9 cellular contexts compared by ENCODE assay signal in genomic region chr1:5770981-5771765, GRCh38.
DNase-seq lines count a peak whose midpoint lies in the region; ATAC-seq, FAIRE-seq and TF ChIP-seq lines count a peak whose summit lies in the region.
"Had no signal": no experiment of that assay in that cellular context is flagged by ENCODE, and none has a peak within 500 bp of the region (broad histone marks: within the 10 kb centered on the region; RNA-seq: fewer than 3 reads in every experiment).

No MANE protein-coding gene starts in this region.

- H3K27ac Mint-ChIP-seq in activated T-helper 2 cell treated with anti-CD3 and anti-CD28 coated beads, Interferon-gamma antibody, Interleukin-2, Interleukin-4, amounts not matched to agents 10 μg/mL and 5 μg/mL and 100 μg/mL, durations not matched to agents 14 hours and 24 hours and 36 hours, result no peak overlapping the region

- H3K27me3 ChIP-seq in esophagus muscularis mucosa, result peaks cover 0 to 72% (median 0%) of the 10 kb centered on the region in 4 donors

- FAIRE-seq in HTR-8/SVneo (lab: Jason Lieb, UNC), result no peak

- intact Hi-C loops in esophagus muscularis mucosa (cut with DNase I), result no loop called here
- intact Hi-C loops in sciatic nerve (cut with DNase I), result no loop called here
- intact Hi-C loops in activated T-helper 2 cell treated with anti-CD3 and anti-CD28 coated beads, Interferon-gamma antibody, Interleukin-2, Interleukin-4, amounts not matched to agents 10 μg/mL and 5 μg/mL and 100 μg/mL, durations not matched to agents 14 hours and 24 hours and 36 hours (cut with micrococcal nuclease), result no loop called here
- intact Hi-C loops in mucosa of descending colon (cut with DNase I, micrococcal nuclease), result no loop called here

- H3K4me3 ChIP-seq in esophagus muscularis mucosa (peak overlapping the region in 3 of 4 donors; percentile 5 to 25 (median 11)), mucosa of descending colon (no peak overlapping the region)

- WGBS in esophagus muscularis mucosa, result 20% methylated on average over 18 of the region's 23 CpGs

- H3K36me3 Mint-ChIP-seq in activated T-helper 2 cell treated with anti-CD3 and anti-CD28 coated beads, Interferon-gamma antibody, Interleukin-2, Interleukin-4, amounts not matched to agents 10 μg/mL and 5 μg/mL and 100 μg/mL, durations not matched to agents 14 hours and 24 hours and 36 hours (ENCODE audit: low read depth), result no peaks in the 10 kb centered on the region

- TF ChIP-seq EP300 in esophagus muscularis mucosa (IDR thresholded peaks at IDR 0.05), result no peak

- DNase-seq in HTR-8/SVneo (ENCODE audit: insufficient read length, low spot score) (peak; percentile 10), NOMO-1 treated with dmso at 0.1 percent for 144 hours (lab: John Stamatoyannopoulos, UW; ENCODE audit: unreplicated experiment) (peak; percentile 63), esophagus muscularis mucosa (ENCODE audit: extremely low spot score) (no peak), sciatic nerve (ENCODE audit: low spot score) (no peak), mucosa of descending colon (no peak), DMS114 treated with DMSO at 0.1 percent for 48 hours (lab: John Stamatoyannopoulos, UW; ENCODE audit: unreplicated experiment) (no peak)
- no peak for DNase-seq in activated T-helper 2 cell treated with anti-CD3 and anti-CD28 coated beads, Interferon-gamma antibody, Interleukin-2, Interleukin-4, amounts not matched to agents 10 μg/mL and 5 μg/mL and 100 μg/mL, durations not matched to agents 14 hours and 24 hours and 36 hours (ENCODE audit: low spot score)
- DNase-seq: gastrocnemius medialis, NCI-H446 treated with DMSO at 0.1 percent for 48 hours had no signal

- H3K9me3 Mint-ChIP-seq in activated T-helper 2 cell treated with anti-CD3 and anti-CD28 coated beads, Interferon-gamma antibody, Interleukin-2, Interleukin-4, amounts not matched to agents 10 μg/mL and 5 μg/mL and 100 μg/mL, durations not matched to agents 14 hours and 24 hours and 36 hours, result no peaks in the 10 kb centered on the region

- ATAC-seq in sciatic nerve (peak; percentile 60), mucosa of descending colon (no peak)
- ATAC-seq: gastrocnemius medialis had no signal

- H3K27ac ChIP-seq in esophagus muscularis mucosa (replicated peaks in 1 of 4), result no peak overlapping the region
- H3K27ac ChIP-seq: gastrocnemius medialis had no signal

- H3K4me1 Mint-ChIP-seq in activated T-helper 2 cell treated with anti-CD3 and anti-CD28 coated beads, Interferon-gamma antibody, Interleukin-2, Interleukin-4, amounts not matched to agents 10 μg/mL and 5 μg/mL and 100 μg/mL, durations not matched to agents 14 hours and 24 hours and 36 hours (ENCODE audit: low read depth), result no peaks in the 10 kb centered on the region

- no peak overlapping the region for H3K4me3 Mint-ChIP-seq in activated T-helper 2 cell treated with anti-CD3 and anti-CD28 coated beads, Interferon-gamma antibody, Interleukin-2, Interleukin-4, amounts not matched to agents 10 μg/mL and 5 μg/mL and 100 μg/mL, durations not matched to agents 14 hours and 24 hours and 36 hours (ENCODE audit: low read depth)

- H3K36me3 ChIP-seq in esophagus muscularis mucosa (no peaks in the 10 kb centered on the region), mucosa of descending colon (ENCODE audit: low read depth) (no peaks in the 10 kb centered on the region)
- H3K36me3 ChIP-seq: gastrocnemius medialis had no signal

- no peak for TF ChIP-seq POLR2A in esophagus muscularis mucosa (IDR thresholded peaks at IDR 0.05; ENCODE audit: low read depth)

- no peaks in the 10 kb centered on the region for H3K9me3 ChIP-seq in esophagus muscularis mucosa
- H3K9me3 ChIP-seq in mucosa of descending colon, result no peaks in the 10 kb centered on the region
- H3K9me3 ChIP-seq: gastrocnemius medialis had no signal

- H3K4me1 ChIP-seq in esophagus muscularis mucosa (peaks cover 0 to 10% (median 8%) of the 10 kb centered on the region in 4 donors), mucosa of descending colon (ENCODE audit: low read depth) (no peaks in the 10 kb centered on the region)

- H3K27me3 Mint-ChIP-seq in activated T-helper 2 cell treated with anti-CD3 and anti-CD28 coated beads, Interferon-gamma antibody, Interleukin-2, Interleukin-4, amounts not matched to agents 10 μg/mL and 5 μg/mL and 100 μg/mL, durations not matched to agents 14 hours and 24 hours and 36 hours (ENCODE audit: low read depth), result peaks cover 7% of the 10 kb centered on the region

- TF ChIP-seq CTCF in esophagus muscularis mucosa (IDR thresholded peaks at IDR 0.05) (no peak), mucosa of descending colon (IDR thresholded peaks at IDR 0.05) (no peak)

Comparison
In these comparisons a context has a peak if more than half of its experiments do, and no peak if none do; other contexts are left out.
1. DNase-seq: peak in HTR-8/SVneo (single experiment) and NOMO-1 treated with dmso at 0.1 percent for 144 hours (single experiment); none in esophagus muscularis mucosa (single experiment), sciatic nerve (single experiment), activated T-helper 2 cell treated with anti-CD3 and anti-CD28 coated beads, Interferon-gamma antibody, Interleukin-2, Interleukin-4, amounts not matched to agents 10 μg/mL and 5 μg/mL and 100 μg/mL, durations not matched to agents 14 hours and 24 hours and 36 hours (single experiment), mucosa of descending colon (0 of 3) and DMS114 treated with DMSO at 0.1 percent for 48 hours (single experiment).